8 cellular contexts compared by ENCODE assay signal in genomic region chr6:52286798-52287432, GRCh38. TPM values are rescaled to one million over a fixed set of nuclear protein-coding genes. Genes with fewer than 3 reads are reported as not detected.
DNase-seq lines count a peak whose midpoint lies in the region; ATAC-seq, FAIRE-seq and TF ChIP-seq lines count a peak whose summit lies in the region.

No MANE protein-coding gene starts in this region.

- DNase-seq in DMS 273 treated with DMSO at 0.1 percent for 48 hours (lab: John Stamatoyannopoulos, UW) (peak; percentile 42), KBM-7 (peak; percentile 80), OCI-LY7 (ENCODE audit: low spot score) (peak; percentile 80), activated T-helper 1 cell treated with Interleukin-2 at 50 U/mL for 16 hours (ENCODE audit: low read depth) (peak; percentile 20), fibroblast of villous mesenchyme (ENCODE audit: low read depth) (peak; percentile 74), pancreas (peak in 5 of 6 donors; percentile 35 to 63 (median 50))
- DNase-seq in stimulated activated naive B cell treated with anti-CD40 and anti-IgM and Interleukin-4, amounts not matched to agents 10 μg/mL and 1 μg/mL and 100 μg/mL, for 72 hours: no peak

- H3K27me3 ChIP-seq in pancreas: no peaks in the 10 kb centered on the region

- CTCF ChIA-PET in OCI-LY7 (lab: Charles Lee; ENCODE audit: unreplicated experiment): interaction anchor here (0.5 to 3.5 kb wide), 8 partner anchors 15 to 422 kb away, joined by 3 to 16 read pairs (median 4); partner anchors contain the start of gene PAQR8

- no peaks in the 10 kb centered on the region for H3K9me3 Mint-ChIP-seq in stimulated activated naive B cell treated with anti-CD40 and anti-IgM and Interleukin-4, amounts not matched to agents 10 μg/mL and 1 μg/mL and 100 μg/mL, for 72 hours

- H2AFZ ChIP-seq in OCI-LY7 (ENCODE audit: low read length): peak overlapping the region; percentile 71; the same call in 1 of the 2 replicates

- H3K79me2 ChIP-seq in OCI-LY7 (ENCODE audit: insufficient read depth, low read depth, low read length): peaks cover 32% of the 10 kb centered on the region

- intact Hi-C loops in OCI-LY7 (cut with micrococcal nuclease; ENCODE audit: unreplicated experiment) (loop anchor here (1.0 to 5.0 kb wide), 2 partner anchors 112 to 290 kb away; partner anchors contain the start of gene TRAM2), pancreas (cut with DNase I) (no loop called here)

- H3K36me3 Mint-ChIP-seq in stimulated activated naive B cell treated with anti-CD40 and anti-IgM and Interleukin-4, amounts not matched to agents 10 μg/mL and 1 μg/mL and 100 μg/mL, for 72 hours: peaks cover 10 to 15% of the 10 kb centered on the region in 2 donors

- H3K4me3 Mint-ChIP-seq in stimulated activated naive B cell treated with anti-CD40 and anti-IgM and Interleukin-4, amounts not matched to agents 10 μg/mL and 1 μg/mL and 100 μg/mL, for 72 hours: no peak overlapping the region

- no peaks in the 10 kb centered on the region for H3K27me3 Mint-ChIP-seq in stimulated activated naive B cell treated with anti-CD40 and anti-IgM and Interleukin-4, amounts not matched to agents 10 μg/mL and 1 μg/mL and 100 μg/mL, for 72 hours

- H3K9me2 ChIP-seq in OCI-LY7 (ENCODE audit: insufficient read depth, low read length): no peaks in the 10 kb centered on the region

- peaks cover 24% of the 10 kb centered on the region for H3K36me3 ChIP-seq in OCI-LY7 (ENCODE audit: insufficient read depth, low read length)
- peaks cover 0 to 8% (median 0%) of the 10 kb centered on the region in 3 donors for H3K36me3 ChIP-seq in pancreas

- peaks cover 10 to 15% of the 10 kb centered on the region in 2 donors for H3K4me1 Mint-ChIP-seq in stimulated activated naive B cell treated with anti-CD40 and anti-IgM and Interleukin-4, amounts not matched to agents 10 μg/mL and 1 μg/mL and 100 μg/mL, for 72 hours

- WGBS in pancreas, 2 donors: 10 to 17% methylated on average over 2 of the region's 2 CpGs

- no peak overlapping the region for H3K27ac Mint-ChIP-seq in stimulated activated naive B cell treated with anti-CD40 and anti-IgM and Interleukin-4, amounts not matched to agents 10 μg/mL and 1 μg/mL and 100 μg/mL, for 72 hours

- no TSS peak for BruUV-seq in OCI-LY7 (replicated peaks; lab: Mats Ljungman, UMichigan)

- no peak for FAIRE-seq in pancreas (lab: Jason Lieb, UNC)

- POLR2A ChIA-PET in OCI-LY7 (lab: Charles Lee): interaction anchor here (0.5 to 8.9 kb wide), 15 partner anchors 7 to 381 kb away, joined by 3 to 122 read pairs (median 7); partner anchors contain the start of gene PAQR8

- H3K9me3 ChIP-seq in OCI-LY7 (ENCODE audit: low read length) (no peaks in the 10 kb centered on the region), pancreas (no peaks in the 10 kb centered on the region)

- H3K4me1 ChIP-seq in OCI-LY7 (ENCODE audit: insufficient read depth, low read length, poor library complexity, severe bottlenecking) (peaks cover 41% of the 10 kb centered on the region), pancreas (peaks cover 0 to 13% (median 3%) of the 10 kb centered on the region in 3 donors)

- peak overlapping the region; percentile 85 for H3K4me3 ChIP-seq in OCI-LY7 (ENCODE audit: low read depth, low read length, poor library complexity, severe bottlenecking)
- no peak overlapping the region for H3K4me3 ChIP-seq in fibroblast of villous mesenchyme (ENCODE audit: low read depth, low read length)
- H3K4me3 ChIP-seq in pancreas: no peak overlapping the region

- H3K27ac ChIP-seq in OCI-LY7 (ENCODE audit: low read depth, low read length, poor library complexity, severe bottlenecking): peak overlapping the region; percentile 90
- no peak overlapping the region for H3K27ac ChIP-seq in pancreas

- in situ Hi-C loops in KBM-7 (cut with MboI; ENCODE audit: low pct_unique_long_range_greater_than_20kb, low sequenced_read_pairs): loop anchor here (25.0 kb wide), 2 partner anchors 100 to 375 kb away; partner anchors contain the start of gene TMEM14A

- TF ChIP-seq CTCF in OCI-LY7 (conservative IDR thresholded peaks at IDR 0.05; ENCODE audit: low read length): peak; percentile 96
- peak; percentile 95 for TF ChIP-seq CTCF in fibroblast of villous mesenchyme (IDR thresholded peaks at IDR 0.05; ENCODE audit: insufficient read depth, low read depth, low read length)
- TF ChIP-seq CTCF in pancreas (IDR thresholded peaks at IDR 0.05): peak in 3 of 4 donors; percentile 23 to 35 (median 29)

- peaks cover 16% of the 10 kb centered on the region; the same call in 1 of the 2 replicates for H4K20me1 ChIP-seq in OCI-LY7 (ENCODE audit: insufficient read depth, low read length)

- H3K4me2 ChIP-seq in OCI-LY7 (ENCODE audit: low read length): peak overlapping the region; percentile 71

- ATAC-seq in pancreas: no peak
- ATAC-seq in stimulated activated naive B cell treated with anti-CD40 and anti-IgM and Interleukin-4, amounts not matched to agents 10 μg/mL and 1 μg/mL and 100 μg/mL, for 72 hours (replicated peaks): no peak
- no peak for ATAC-seq in HG03175 (IDR thresholded peaks at IDR 0.05; ENCODE audit: unreplicated experiment)

RNA-seq across cellular contexts. Expression of gene MCM3, which starts 2.4 kb away (rescaled TPM):
- 272 and 356 TPM in 2 replicates for total RNA-seq in OCI-LY7 (2014; rRNA removed; shearing (Covaris generic))
- total RNA-seq in OCI-LY7 (2022): 295 and 304 TPM in 2 replicates
- total RNA-seq in fibroblast of villous mesenchyme: 38.0 and 49.7 TPM in 2 replicates
- total RNA-seq in pancreas: 10 to 100 TPM in 4 of 6 donors, 1 to 10 TPM in 2; 7.0 to 19.4 (median 12.1) TPM
- polyA plus RNA-seq in pancreas: 10 to 100 TPM in 1 of 2 donors, 1 to 10 TPM in 1; 7.4 to 13.6 TPM

RNA-seq across cellular contexts. Expression of gene IL17F, which starts 42.6 kb away (rescaled TPM):
- not detected in 2 replicates for total RNA-seq in OCI-LY7 (2014; rRNA removed; shearing (Covaris generic))
- total RNA-seq in OCI-LY7 (2022): not detected in 2 replicates
- under 0.01 TPM in 1 of 2 replicates, not detected in the other for total RNA-seq in fibroblast of villous mesenchyme
- not detected for total RNA-seq in pancreas
- not detected for polyA plus RNA-seq in pancreas

Comparison
In these comparisons a context has a peak if more than half of its experiments do, and no peak if none do; other contexts are left out.
1. CTCF ChIP-seq: peak in every context shown above with its lines; median percentile 96 in OCI-LY7; 95 in fibroblast of villous mesenchyme; 29 in pancreas.